13 cellular contexts compared by ENCODE assay signal in the genomic region with DNA sequence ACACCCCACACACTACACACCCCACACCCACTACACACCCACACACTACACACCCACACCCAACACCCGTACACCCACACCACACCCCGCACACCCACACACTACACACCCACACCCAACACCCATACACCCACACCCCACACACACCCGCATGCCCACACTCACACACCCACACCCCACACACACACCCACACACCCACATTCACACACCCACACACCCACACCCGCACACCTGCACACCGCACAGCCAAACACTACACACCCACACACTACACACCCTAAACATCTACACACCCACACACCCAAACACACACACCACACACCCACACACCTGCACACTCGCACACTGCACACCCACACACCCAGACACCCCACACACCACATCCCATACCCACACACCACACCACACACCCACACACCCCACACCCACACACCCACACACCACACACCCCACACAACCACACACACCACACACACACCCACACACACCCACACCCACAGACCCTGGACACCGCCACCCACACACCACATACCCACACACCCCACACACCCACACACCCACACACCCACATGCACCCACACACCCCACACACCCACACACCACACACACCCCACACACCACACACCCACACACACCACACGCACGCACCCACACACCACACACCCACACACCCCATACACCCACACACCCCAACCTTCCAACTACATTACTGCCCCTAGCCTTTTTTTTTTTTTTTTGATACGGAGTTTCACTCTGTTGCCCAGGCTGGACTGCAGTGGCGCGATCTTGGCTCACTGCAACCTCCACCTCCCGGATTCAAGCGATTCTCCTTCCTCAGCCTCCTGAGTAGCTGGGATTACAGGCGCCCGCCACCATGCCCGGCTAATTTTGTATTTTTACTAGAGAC. TPM values are rescaled to one million over a fixed set of nuclear protein-coding genes. Genes with fewer than 3 reads are reported as not detected.
DNase-seq lines count a peak whose midpoint lies in the region; ATAC-seq and TF ChIP-seq lines count a peak whose summit lies in the region.
"Had no signal": no experiment of that assay in that cellular context is flagged by ENCODE, and none has a peak within 500 bp of the region (broad histone marks: within the 10 kb centered on the region; RNA-seq: fewer than 3 reads in every experiment).

No MANE protein-coding gene starts in this region.

- no peaks in the 10 kb centered on the region for H4K20me1 ChIP-seq in H9 (ENCODE audit: control insufficient read depth, insufficient read depth, insufficient read length)

- H3K4me1 ChIP-seq in H9 (ENCODE audit: insufficient read depth, low read length), result no peaks in the 10 kb centered on the region
- H3K4me1 ChIP-seq: foreskin keratinocyte had no signal

- no peaks in the 10 kb centered on the region for H3K79me1 ChIP-seq in H9 (ENCODE audit: insufficient read depth, low read depth, low read length, poor library complexity, severe bottlenecking)

- no peak overlapping the region; the same call in 1 of the 2 replicates for H2BK15ac ChIP-seq in H9 (ENCODE audit: low read depth, low read length)

- no peaks in the 10 kb centered on the region for H3K23me2 ChIP-seq in H9 (ENCODE audit: insufficient read length, low read depth, low read length, poor library complexity, severe bottlenecking)

- no peak overlapping the region for H3K14ac ChIP-seq in H9 (ENCODE audit: insufficient read depth, low read length)

- H3K9me3 ChIP-seq in H9 (ENCODE audit: control insufficient read depth, low read depth, low read length), result no peaks in the 10 kb centered on the region

- H3K4me2 ChIP-seq in H9 (ENCODE audit: insufficient read depth, insufficient read length, low read length), result no peak overlapping the region

- no peak overlapping the region for H2BK20ac ChIP-seq in H9 (ENCODE audit: low read depth, low read length, poor library complexity, severe bottlenecking)

- no peaks in the 10 kb centered on the region for H3K4me1 Mint-ChIP-seq in H9
- no peaks in the 10 kb centered on the region for H3K4me1 Mint-ChIP-seq in activated CD4-positive, alpha-beta memory T cell treated with anti-CD3 and anti-CD28 coated beads for 36 hours (ENCODE audit: low read depth)
- H3K4me1 Mint-ChIP-seq in dendritic cell treated with granulocyte-macrophage colony-stimulating factor and Interleukin-4, amounts not matched to agents 40 ng/mL and 50 ng/mL, for 4 days (ENCODE audit: low read depth), result peaks cover 52% of the 10 kb centered on the region

- ATAC-seq in GM18517 (IDR thresholded peaks at IDR 0.05; ENCODE audit: unreplicated experiment), result no peak
- ATAC-seq: foreskin keratinocyte had no signal

- no peak overlapping the region for H4K91ac ChIP-seq in H9 (ENCODE audit: insufficient read length, low read depth, low read length)

- POLR2A ChIA-PET in activated CD4-positive, alpha-beta memory T cell treated with anti-CD3 and anti-CD28 coated beads for 36 hours (lab: Charles Lee), result interaction anchor here (0.6 kb wide), 1 partner anchor 53 kb away, joined by 4 read pairs; no protein-coding TSS in a partner anchor

- WGBS in H9 (ENCODE audit: extremely low coverage, insufficient read length, low lambda C conversion rate), result 100% methylated on average over 6 of the region's 17 CpGs

- H3T11ph ChIP-seq in H9 (ENCODE audit: low read length), result no peak overlapping the region

- peak overlapping the region in 1 of 3 experiments; percentile 40; a peak in 1 of 7 replicates for H3K27ac Mint-ChIP-seq in H9
- H3K27ac Mint-ChIP-seq in activated CD4-positive, alpha-beta memory T cell treated with anti-CD3 and anti-CD28 coated beads for 36 hours, result peak overlapping the region; percentile 69
- H3K27ac Mint-ChIP-seq in dendritic cell treated with granulocyte-macrophage colony-stimulating factor and Interleukin-4, amounts not matched to agents 40 ng/mL and 50 ng/mL, for 4 days, result peak overlapping the region; percentile 63

- in situ Hi-C loops in brain microvascular endothelial cell (cut with HindIII; ENCODE audit: low pct_ligation_motif_present, low sequenced_read_pairs), result no loop called here

- no peak overlapping the region for H2AFZ ChIP-seq in H9 (ENCODE audit: low read length)

- H3K27ac ChIP-seq in H9 (ENCODE audit: insufficient read length, low read depth, low read length) (no peak overlapping the region), brain microvascular endothelial cell (no peak overlapping the region)
- H3K27ac ChIP-seq: foreskin keratinocyte had no signal

- no peaks in the 10 kb centered on the region for H3K27me3 Mint-ChIP-seq in H9 (ENCODE audit: low read depth)
- no peaks in the 10 kb centered on the region for H3K27me3 Mint-ChIP-seq in activated CD4-positive, alpha-beta memory T cell treated with anti-CD3 and anti-CD28 coated beads for 36 hours
- H3K27me3 Mint-ChIP-seq in dendritic cell treated with granulocyte-macrophage colony-stimulating factor and Interleukin-4, amounts not matched to agents 40 ng/mL and 50 ng/mL, for 4 days, result no peaks in the 10 kb centered on the region

- H3K9ac ChIP-seq in H9 (ENCODE audit: extremely low read depth, insufficient read length, low read length), result no peak overlapping the region

- no peak overlapping the region for H2BK120ac ChIP-seq in H9 (ENCODE audit: low read depth, low read length, poor library complexity, severe bottlenecking)

- H3K9me3 Mint-ChIP-seq in H9, result peaks cover 0 to 2% of the 10 kb centered on the region in 2 experiments; a peak in 1 of 5 replicates
- H3K9me3 Mint-ChIP-seq in activated CD4-positive, alpha-beta memory T cell treated with anti-CD3 and anti-CD28 coated beads for 36 hours, result no peaks in the 10 kb centered on the region
- no peaks in the 10 kb centered on the region for H3K9me3 Mint-ChIP-seq in dendritic cell treated with granulocyte-macrophage colony-stimulating factor and Interleukin-4, amounts not matched to agents 40 ng/mL and 50 ng/mL, for 4 days

- TF ChIP-seq CTCF in H9 (conservative IDR thresholded peaks at IDR 0.05), result no peak
- no peak for TF ChIP-seq CTCF in brain microvascular endothelial cell (IDR thresholded peaks at IDR 0.05; ENCODE audit: low read depth, low read length, missing control alignments)

- no peak overlapping the region for H3K4me3 Mint-ChIP-seq in H9
- peak overlapping the region; percentile 45 for H3K4me3 Mint-ChIP-seq in activated CD4-positive, alpha-beta memory T cell treated with anti-CD3 and anti-CD28 coated beads for 36 hours
- no peak overlapping the region for H3K4me3 Mint-ChIP-seq in dendritic cell treated with granulocyte-macrophage colony-stimulating factor and Interleukin-4, amounts not matched to agents 40 ng/mL and 50 ng/mL, for 4 days

- no peak overlapping the region for H4K5ac ChIP-seq in H9 (ENCODE audit: insufficient read length, low read depth, low read length)

- no peak overlapping the region for H2BK5ac ChIP-seq in H9 (ENCODE audit: insufficient read length, low read length)

- H3K36me3 Mint-ChIP-seq in H9 (ENCODE audit: insufficient read depth in 1 of 3, low read depth in 3 of 3), result no peaks in the 10 kb centered on the region
- no peaks in the 10 kb centered on the region for H3K36me3 Mint-ChIP-seq in activated CD4-positive, alpha-beta memory T cell treated with anti-CD3 and anti-CD28 coated beads for 36 hours
- peaks cover 6% of the 10 kb centered on the region for H3K36me3 Mint-ChIP-seq in dendritic cell treated with granulocyte-macrophage colony-stimulating factor and Interleukin-4, amounts not matched to agents 40 ng/mL and 50 ng/mL, for 4 days (ENCODE audit: low read depth)

- H3K27me3 ChIP-seq in H9 (ENCODE audit: insufficient read depth, low read length) (no peaks in the 10 kb centered on the region), brain microvascular endothelial cell (replicated peaks) (no peaks in the 10 kb centered on the region), H7 (ENCODE audit: control insufficient read depth, insufficient read depth, low read length) (no peaks in the 10 kb centered on the region)
- H3K27me3 ChIP-seq: foreskin keratinocyte had no signal

- H3K4me3 ChIP-seq in brain microvascular endothelial cell (ENCODE audit: low read depth, low read length), result no peak overlapping the region
- H3K4me3 ChIP-seq in H7 (ENCODE audit: insufficient read depth, low read depth, low read length), result no peak overlapping the region

- DNase-seq in H9, result no peak
- DNase-seq in activated CD4-positive, alpha-beta memory T cell treated with anti-CD3 and anti-CD28 coated beads for 36 hours, result peak; percentile 39
- DNase-seq in stimulated activated CD4-positive, alpha-beta T cell treated with anti-CD3 and anti-CD28 coated beads, Interleukin-4, amount 100 ng/mL, for 1 hour, result peak; percentile 20
- DNase-seq in brain microvascular endothelial cell, result no peak
- no peak for DNase-seq in H7
- no peak for DNase-seq in stimulated activated naive CD4-positive, alpha-beta T cell (lab: John Stamatoyannopoulos, UW)
- DNase-seq: C1 segment of cervical spinal cord, foreskin keratinocyte, mammary epithelial cell, SHP77, T1000 had no signal

- CTCF ChIA-PET in activated CD4-positive, alpha-beta memory T cell treated with anti-CD3 and anti-CD28 coated beads for 36 hours (lab: Charles Lee), result interaction anchor here (1.4 to 1.6 kb wide), 2 partner anchors 7 to 10 kb away, joined by 5 to 8 read pairs; no protein-coding TSS in a partner anchor

- no peak overlapping the region for H2BK12ac ChIP-seq in H9 (ENCODE audit: insufficient read length, low read depth, low read length)

- peak overlapping the region; percentile 40 for H3K18ac ChIP-seq in H9 (ENCODE audit: insufficient read length, low read depth, low read length)

- H4K8ac ChIP-seq in H9 (replicated peaks; ENCODE audit: insufficient read length, low read depth, low read length), result no peak overlapping the region

- H3K56ac ChIP-seq in H9 (ENCODE audit: insufficient read length, low read depth, low read length), result no peak overlapping the region

- no peak overlapping the region for H3K23ac ChIP-seq in H9 (ENCODE audit: insufficient read length, low read depth, low read length)

- no peak overlapping the region for H2AK5ac ChIP-seq in H9 (ENCODE audit: insufficient read length, low read length)

- no peaks in the 10 kb centered on the region for H3K36me3 ChIP-seq in brain microvascular endothelial cell (replicated peaks)
- H3K36me3 ChIP-seq in H7 (replicated peaks; ENCODE audit: control insufficient read depth, insufficient read depth, low read length), result no peaks in the 10 kb centered on the region

- H3K79me2 ChIP-seq in H9 (ENCODE audit: insufficient read depth, low read length), result no peaks in the 10 kb centered on the region

- no peak overlapping the region; the same call in 1 of the 2 replicates for H3K4ac ChIP-seq in H9 (ENCODE audit: low read depth, low read length)

- intact Hi-C loops in activated CD4-positive, alpha-beta memory T cell treated with anti-CD3 and anti-CD28 coated beads for 36 hours (cut with micrococcal nuclease), result no loop called here
- intact Hi-C loops in dendritic cell treated with granulocyte-macrophage colony-stimulating factor and Interleukin-4, amounts not matched to agents 40 ng/mL and 50 ng/mL, for 4 days (cut with micrococcal nuclease), result no loop called here

RNA-seq across cellular contexts. Expression of a gene that starts 16.9 kb away (rescaled TPM):
- total RNA-seq in H9 (2021), result 1.2 and 1.3 TPM in 2 replicates
- 1 to 10 TPM; 6.5 to 6.6 TPM for total RNA-seq in activated CD4-positive, alpha-beta memory T cell treated with anti-CD3 and anti-CD28 coated beads for 36 hours
- 1.8 and 3.7 TPM in 2 replicates for total RNA-seq in H7 (2014; rRNA removed; shearing (Covaris generic))

RNA-seq across cellular contexts. Expression of a gene that starts 17.0 kb away (rescaled TPM):
- 18.1 and 20.0 TPM in 2 replicates for total RNA-seq in H9 (2021)
- 10 to 100 TPM; 47.5 to 49.2 TPM for total RNA-seq in activated CD4-positive, alpha-beta memory T cell treated with anti-CD3 and anti-CD28 coated beads for 36 hours
- 18.0 and 25.9 TPM in 2 replicates for total RNA-seq in H7 (2014; rRNA removed; shearing (Covaris generic))

RNA-seq across cellular contexts. Expression of a gene that starts 44.5 kb away (rescaled TPM):
- 60.8 and 65.7 TPM in 2 replicates for total RNA-seq in H9 (2021)
- 100 to 1,000 TPM in 1 of 2 experiments, 10 to 100 TPM in 1; 98.4 to 101 TPM for total RNA-seq in activated CD4-positive, alpha-beta memory T cell treated with anti-CD3 and anti-CD28 coated beads for 36 hours
- total RNA-seq in H7 (2014; rRNA removed; shearing (Covaris generic)), result 20.0 and 32.0 TPM in 2 replicates

RNA-seq across cellular contexts. Expression of a gene that starts 55.7 kb away (rescaled TPM):
- 2.8 and 4.0 TPM in 2 replicates for total RNA-seq in H9 (2021)
- 10 to 100 TPM; 24.5 to 25.3 TPM for total RNA-seq in activated CD4-positive, alpha-beta memory T cell treated with anti-CD3 and anti-CD28 coated beads for 36 hours
- total RNA-seq in H7 (2014; rRNA removed; shearing (Covaris generic)), result 5.3 and 5.7 TPM in 2 replicates

Comparison
In these comparisons a context has a peak if more than half of its experiments do, and no peak if none do; other contexts are left out.
1. DNase-seq: peak in activated CD4-positive, alpha-beta memory T cell treated with anti-CD3 and anti-CD28 coated beads for 36 hours (single experiment) and stimulated activated CD4-positive, alpha-beta T cell treated with anti-CD3 and anti-CD28 coated beads, Interleukin-4, amount 100 ng/mL, for 1 hour (single experiment); none in H9 (single experiment), brain microvascular endothelial cell (single experiment), H7 (single experiment) and stimulated activated naive CD4-positive, alpha-beta T cell (0 of 6).